In the genomic region with DNA sequence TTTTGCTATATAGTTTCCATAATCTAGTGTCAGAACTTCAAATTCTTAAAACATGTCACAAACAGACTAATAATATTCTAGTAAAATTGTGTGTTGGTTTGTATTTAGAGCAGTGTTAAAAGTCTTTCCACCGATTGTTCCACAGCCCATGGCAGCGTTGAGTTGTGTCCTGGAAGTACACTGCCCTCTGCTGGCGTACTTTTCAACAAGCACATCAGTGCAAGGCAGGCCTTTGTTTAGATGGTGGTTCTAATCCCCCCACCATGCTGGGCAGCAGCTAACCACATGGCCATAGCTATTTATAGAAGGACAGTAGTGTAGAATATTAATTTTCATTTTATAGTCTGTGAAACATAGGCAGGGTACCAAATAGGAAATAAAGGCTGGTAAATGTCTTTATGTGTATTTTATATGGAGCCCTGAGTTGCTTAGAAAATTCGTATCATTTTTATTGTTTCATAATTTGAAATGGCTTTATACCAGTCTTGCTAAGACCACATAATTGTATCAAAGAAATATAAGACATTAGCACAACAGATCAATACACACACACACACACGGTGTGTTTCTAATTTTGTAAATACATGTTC, we compare ENCODE assay signal across 8 cellular contexts.
DNase-seq lines count a peak whose midpoint lies in the region; ATAC-seq and TF ChIP-seq lines count a peak whose summit lies in the region.

No MANE protein-coding gene starts in this region.

- no peaks in the 10 kb centered on the region for H3K9me3 Mint-ChIP-seq in osteocyte (ENCODE audit: unreplicated experiment)

- H3K27me3 ChIP-seq in H7 (ENCODE audit: control insufficient read depth, insufficient read depth, low read length) (no peaks in the 10 kb centered on the region), aorta (ENCODE audit: control insufficient read depth in 1 of 2, insufficient read depth in 2 of 2, low read length in 1 of 2) (no peaks in the 10 kb centered on the region)

- no peak overlapping the region for H3K4me3 Mint-ChIP-seq in osteocyte (ENCODE audit: unreplicated experiment)

- 36 to 37% methylated on average over 5 of the region's 5 CpGs for WGBS in aorta, 2 donors

- CTCF ChIA-PET in RWPE1 (lab: Yijun Ruan, JAX) = interaction anchor here (0.5 to 1.4 kb wide), 14 partner anchors 8 to 980 kb away, joined by 3 to 7 read pairs (median 3); no protein-coding TSS in a partner anchor

- POLR2A ChIA-PET in RWPE1 (lab: Yijun Ruan, JAX; ENCODE audit: low non-redundant PET) = no interaction called here

- peak; percentile 90 for ATAC-seq in aorta (ENCODE audit: low FRiP score)

- intact Hi-C loops in aorta (cut with DNase I) = loop anchor here (2.0 to 10.0 kb wide), 2 partner anchors 145 to 963 kb away; no protein-coding TSS in a partner anchor

- DNase-seq in GM04503 (ENCODE audit: low read depth) (peak; percentile 19), H7 (peak; percentile 38), M059J (ENCODE audit: low read depth) (peak; percentile 63), RWPE1 (ENCODE audit: low spot score) (peak; percentile 20), foreskin melanocyte (peak; percentile 57), osteocyte (ENCODE audit: extremely low spot score, unreplicated experiment) (no peak), aorta (peak in 1 of 2 donors; percentile 71)
- peak; percentile 72 for DNase-seq in activated effector memory CD4-positive, alpha-beta T cell treated with anti-CD3 and anti-CD28 coated beads, Interleukin-2, amount 50 U/mL, for 16 hours

- no peaks in the 10 kb centered on the region for H3K4me1 ChIP-seq in aorta (ENCODE audit: control insufficient read depth in 1 of 2, insufficient read depth in 2 of 2, low read length in 2 of 2)

- H3K4me3 ChIP-seq in H7 (ENCODE audit: insufficient read depth, low read depth, low read length) (no peak overlapping the region), aorta (ENCODE audit: low read length in 2 of 2) (no peak overlapping the region)

- H3K36me3 ChIP-seq in H7 (replicated peaks; ENCODE audit: control insufficient read depth, insufficient read depth, low read length) = no peaks in the 10 kb centered on the region
- H3K36me3 ChIP-seq in aorta (ENCODE audit: control insufficient read depth in 1 of 2, insufficient read depth in 2 of 2, low read length in 1 of 2) = no peaks in the 10 kb centered on the region

- H3K4me1 Mint-ChIP-seq in osteocyte (ENCODE audit: unreplicated experiment) = no peaks in the 10 kb centered on the region

- H3K27ac ChIP-seq in RWPE1 = no peak overlapping the region
- no peak overlapping the region for H3K27ac ChIP-seq in aorta (ENCODE audit: low read depth in 1 of 2, low read length in 2 of 2)

- H3K9me3 ChIP-seq in aorta (ENCODE audit: control insufficient read depth, low read length) = peaks cover 11% of the 10 kb centered on the region

- H3K27ac Mint-ChIP-seq in osteocyte (ENCODE audit: unreplicated experiment) = no peak overlapping the region

- H3K36me3 Mint-ChIP-seq in osteocyte (ENCODE audit: unreplicated experiment) = no peaks in the 10 kb centered on the region

- peaks cover 21% of the 10 kb centered on the region for H3K27me3 Mint-ChIP-seq in osteocyte (ENCODE audit: unreplicated experiment)

- peak; percentile 72 for TF ChIP-seq CTCF in RWPE1 (conservative IDR thresholded peaks at IDR 0.05; ENCODE audit: low read depth)
- peak; percentile 84 for TF ChIP-seq CTCF in osteocyte (IDR thresholded peaks at IDR 0.05)
